Comparison of ENCODE assay signal across 17 cellular contexts in the genomic region with DNA sequence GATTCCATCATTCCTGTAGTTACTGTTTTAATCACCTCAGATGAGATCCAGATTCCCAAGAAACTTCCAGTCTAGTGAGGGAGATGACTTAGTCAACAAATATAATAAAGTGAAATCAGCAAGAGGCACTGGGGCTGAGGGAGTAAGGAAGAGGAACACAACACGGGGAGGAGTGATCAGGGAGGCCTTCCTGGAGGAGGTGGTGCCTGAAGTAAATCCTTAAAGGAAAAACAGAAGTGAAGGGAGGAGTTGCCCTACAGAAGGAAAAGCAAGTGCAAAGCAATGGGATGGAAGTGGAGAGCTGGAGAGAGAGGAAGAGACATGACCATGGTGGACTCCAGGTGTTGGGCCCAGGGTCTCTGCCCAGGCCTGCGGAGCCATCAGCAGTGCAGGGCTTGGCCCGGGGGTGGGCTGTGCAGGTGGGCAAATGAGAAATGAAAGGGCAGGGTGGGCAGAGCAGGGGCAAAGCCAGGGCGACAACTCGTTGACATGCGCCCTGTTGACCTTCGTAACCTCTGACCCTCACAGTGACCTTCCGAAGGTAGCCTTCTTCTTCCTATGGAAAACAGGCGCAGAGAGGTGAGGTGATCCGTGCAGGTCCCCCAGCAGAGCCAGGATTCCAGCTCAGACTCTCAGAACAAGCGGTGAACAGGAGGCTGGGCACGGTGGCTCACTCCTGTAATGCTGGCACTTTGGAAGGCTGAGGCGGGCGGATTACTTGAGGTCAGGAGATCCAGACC.
"Had no signal": no experiment of that assay in that cellular context is flagged by ENCODE, and none has a peak within 500 bp of the region (broad histone marks: within the 10 kb centered on the region; RNA-seq: fewer than 3 reads in every experiment).

No MANE protein-coding gene starts in this region.

- H3K4me3 ChIP-seq: gastroesophageal sphincter, heart left ventricle, lung, prostate gland, sigmoid colon, thyroid gland had no signal

- H3K9me3 ChIP-seq: gastroesophageal sphincter, heart left ventricle, prostate gland, sigmoid colon, thyroid gland had no signal

- DNase-seq: activated CD4-positive, alpha-beta T cell treated with anti-CD3 and anti-CD28 coated beads for 36 hours; activated CD4-positive, alpha-beta T cell treated with anti-CD3 and anti-CD28 coated beads, Interleukin-2, amount 50 U/mL, for 48 hours; activated naive CD8-positive, alpha-beta T cell treated with anti-CD3 and anti-CD28 coated beads, Interleukin-2, amount 10 ng/mL, durations not matched to agents 7 days and 5 days; amygdala; central memory CD4-positive, alpha-beta T cell; cortex of kidney; effector CD4-positive, alpha-beta T cell; nephron progenitor cell; sigmoid colon; stimulated activated naive CD4-positive, alpha-beta T cell; thyroid gland had no signal

- H3K4me1 ChIP-seq: prostate gland had no signal

- ATAC-seq: activated CD4-positive, alpha-beta T cell treated with anti-CD3 and anti-CD28 coated beads for 36 hours; esophagus mucosa; gastroesophageal sphincter had no signal

- FAIRE-seq: TTC549 had no signal

- H3K36me3 ChIP-seq: gastroesophageal sphincter, heart left ventricle, prostate gland, sigmoid colon, thyroid gland had no signal

- H3K27me3 ChIP-seq: gastroesophageal sphincter, heart left ventricle, sigmoid colon, thyroid gland had no signal

- H3K27ac ChIP-seq: prostate gland had no signal
